8 cellular contexts compared by ENCODE assay signal in the genomic region with DNA sequence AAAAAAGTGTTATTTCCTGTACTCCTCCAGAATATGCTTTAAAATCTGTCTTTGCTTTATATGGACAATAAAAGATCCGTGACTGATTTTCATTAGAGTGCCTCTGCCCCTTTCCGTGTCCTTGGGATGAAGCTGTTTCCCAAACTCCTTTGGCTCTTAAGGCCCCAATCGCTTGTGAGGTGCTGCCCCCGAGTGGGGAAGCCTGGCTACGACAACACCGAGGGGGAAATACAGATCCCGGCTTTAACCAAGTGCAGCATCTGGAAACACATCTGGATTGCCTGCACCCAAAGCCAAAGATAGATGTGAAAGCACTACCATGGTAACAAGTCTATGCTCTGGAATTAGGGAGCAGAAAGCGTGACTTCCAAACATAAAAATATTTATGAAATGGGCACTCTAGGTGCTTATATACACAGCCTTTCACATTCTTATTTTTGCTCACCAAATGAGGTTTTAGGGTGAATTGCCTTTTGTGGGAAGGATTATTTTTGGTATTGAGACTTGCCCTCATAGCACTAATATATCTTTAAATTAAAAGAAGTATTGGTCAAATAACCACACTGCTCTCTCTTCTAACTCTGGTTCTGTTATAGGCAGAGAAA. TPM values are rescaled to one million over a fixed set of nuclear protein-coding genes. Genes with fewer than 3 reads are reported as not detected.
A peak's percentile ranks its signal among the peaks of the same experiment; 100 is the strongest.
DNase-seq lines count a peak whose midpoint lies in the region; ATAC-seq and TF ChIP-seq lines count a peak whose summit lies in the region.

No MANE protein-coding gene starts in this region.

- H3K27me3 ChIP-seq in Peyer's patch: no peaks in the 10 kb centered on the region
- no peaks in the 10 kb centered on the region for H3K27me3 ChIP-seq in adipocyte (replicated peaks; ENCODE audit: control insufficient read depth, insufficient read depth, low read length)
- no peaks in the 10 kb centered on the region for H3K27me3 ChIP-seq in heart left ventricle
- H3K27me3 ChIP-seq in psoas muscle (ENCODE audit: insufficient read depth in 3 of 3, low read length in 2 of 3): no peaks in the 10 kb centered on the region

- no peak overlapping the region for H3K4me3 ChIP-seq in Peyer's patch
- no peak overlapping the region for H3K4me3 ChIP-seq in adipocyte (ENCODE audit: low read length)
- H3K4me3 ChIP-seq in heart left ventricle: peak overlapping the region in 1 of 12 donors; percentile 4
- H3K4me3 ChIP-seq in psoas muscle: no peak overlapping the region

- H3K27ac ChIP-seq in Peyer's patch (no peak overlapping the region), heart left ventricle (peak overlapping the region in 10 of 12 donors; percentile 34 to 83 (median 67)), psoas muscle (no peak overlapping the region)

- peak; percentile 14 to 81 (median 72) for TF ChIP-seq CTCF in Peyer's patch (IDR thresholded peaks at IDR 0.05)
- TF ChIP-seq CTCF in heart left ventricle (IDR thresholded peaks at IDR 0.05): peak; percentile 70 to 92 (median 86)
- peak; percentile 80 for TF ChIP-seq CTCF in psoas muscle (IDR thresholded peaks at IDR 0.05)

- TF ChIP-seq POLR2A in Peyer's patch (IDR thresholded peaks at IDR 0.05) (no peak), heart left ventricle (IDR thresholded peaks at IDR 0.05) (no peak)

- H3K9me3 ChIP-seq in Peyer's patch: no peaks in the 10 kb centered on the region
- H3K9me3 ChIP-seq in adipocyte (ENCODE audit: control insufficient read depth, low read length): no peaks in the 10 kb centered on the region
- H3K9me3 ChIP-seq in heart left ventricle: no peaks in the 10 kb centered on the region
- H3K9me3 ChIP-seq in psoas muscle: no peaks in the 10 kb centered on the region

- H3K4me1 ChIP-seq in Peyer's patch (no peaks in the 10 kb centered on the region), adipocyte (ENCODE audit: control insufficient read depth, insufficient read depth, low read length) (no peaks in the 10 kb centered on the region), heart left ventricle (peaks cover 0 to 39% (median 9%) of the 10 kb centered on the region in 12 donors), psoas muscle (no peaks in the 10 kb centered on the region)

- peaks cover 0 to 4% (median 0%) of the 10 kb centered on the region in 3 donors for H3K36me3 ChIP-seq in Peyer's patch
- peaks cover 39% of the 10 kb centered on the region for H3K36me3 ChIP-seq in adipocyte (ENCODE audit: control insufficient read depth, insufficient read depth, low read length, severe bottlenecking)
- H3K36me3 ChIP-seq in heart left ventricle: peaks cover 0 to 30% (median 6%) of the 10 kb centered on the region in 9 donors
- peaks cover 2 to 14% of the 10 kb centered on the region in 2 donors for H3K36me3 ChIP-seq in psoas muscle (ENCODE audit: insufficient read depth in 1 of 2, low read depth in 1 of 2)

- peak; percentile 64 to 85 (median 78) for ATAC-seq in heart left ventricle
- ATAC-seq in psoas muscle: peak; percentile 71 to 93 (median 78)
- ATAC-seq in HG02981 (IDR thresholded peaks at IDR 0.05; ENCODE audit: unreplicated experiment): no peak

- peak; percentile 35 for DNase-seq in DMS 273 treated with DMSO at 0.1 percent for 48 hours (lab: John Stamatoyannopoulos, UW)
- peak in 47 of 76 experiments; percentile 1 to 57 (median 20) for DNase-seq in HUDEP-2 (lab: John Stamatoyannopoulos, UW; ENCODE audit: unreplicated experiment in 76 of 76)
- DNase-seq in Peyer's patch: peak; percentile 37 to 78 (median 67)
- DNase-seq in adipocyte (ENCODE audit: low read depth): peak; percentile 87
- DNase-seq in heart left ventricle: peak; percentile 64 to 82 (median 73)
- DNase-seq in psoas muscle: peak; percentile 69 to 77
- no peak for DNase-seq in GDM1 (lab: John Stamatoyannopoulos, UW)

- no peak overlapping the region for H3K9ac ChIP-seq in adipocyte (ENCODE audit: low read length)

- intact Hi-C loops in heart left ventricle (cut with DNase I) (loop anchor here (1.0 to 10.0 kb wide), 12 partner anchors 37 to 163 kb away; partner anchors contain the start of gene ADCY5 (in 4 of the 10)), psoas muscle (cut with DNase I) (loop anchor here (1.0 to 5.0 kb wide), 3 partner anchors 42 to 161 kb away; partner anchors contain the start of gene ADCY5 (in 1 of the 2))

- 6 to 9% (median 6%) methylated on average over 8 of the region's 8 CpGs for WGBS in heart left ventricle, 4 donors
- 6 to 11% (median 10%) methylated on average over 8 of the region's 8 CpGs for WGBS in psoas muscle, 3 donors

RNA-seq across cellular contexts. Expression of gene ADCY5, which starts 40.6 kb away (rescaled TPM):
- total RNA-seq in Peyer's patch (10 to 100 TPM in 2 of 4 donors, 1 to 10 TPM in 2; 3.5 to 44.6 (median 14.5) TPM), heart left ventricle (100 to 1,000 TPM; 106 to 276 (median 170) TPM), psoas muscle (1 to 10 TPM; 1.6 to 4.4 (median 2.1) TPM)
- polyA plus RNA-seq in heart left ventricle (10 to 100 TPM; 78.5 to 84.1 TPM), psoas muscle (1 to 10 TPM; 1.0 to 1.3 (median 1.2) TPM)

Comparison
In these comparisons a context has a peak if more than half of its experiments do, and no peak if none do; other contexts are left out.
1. H3K27ac ChIP-seq: peak in heart left ventricle (10 of 12); none in Peyer's patch (0 of 4) and psoas muscle (single experiment).
2. Peak in every context shown above with its lines, with median percentiles within 50 percentile points of each other: CTCF ChIP-seq.